1 cellular context compared by ENCODE assay signal in the genomic region with DNA sequence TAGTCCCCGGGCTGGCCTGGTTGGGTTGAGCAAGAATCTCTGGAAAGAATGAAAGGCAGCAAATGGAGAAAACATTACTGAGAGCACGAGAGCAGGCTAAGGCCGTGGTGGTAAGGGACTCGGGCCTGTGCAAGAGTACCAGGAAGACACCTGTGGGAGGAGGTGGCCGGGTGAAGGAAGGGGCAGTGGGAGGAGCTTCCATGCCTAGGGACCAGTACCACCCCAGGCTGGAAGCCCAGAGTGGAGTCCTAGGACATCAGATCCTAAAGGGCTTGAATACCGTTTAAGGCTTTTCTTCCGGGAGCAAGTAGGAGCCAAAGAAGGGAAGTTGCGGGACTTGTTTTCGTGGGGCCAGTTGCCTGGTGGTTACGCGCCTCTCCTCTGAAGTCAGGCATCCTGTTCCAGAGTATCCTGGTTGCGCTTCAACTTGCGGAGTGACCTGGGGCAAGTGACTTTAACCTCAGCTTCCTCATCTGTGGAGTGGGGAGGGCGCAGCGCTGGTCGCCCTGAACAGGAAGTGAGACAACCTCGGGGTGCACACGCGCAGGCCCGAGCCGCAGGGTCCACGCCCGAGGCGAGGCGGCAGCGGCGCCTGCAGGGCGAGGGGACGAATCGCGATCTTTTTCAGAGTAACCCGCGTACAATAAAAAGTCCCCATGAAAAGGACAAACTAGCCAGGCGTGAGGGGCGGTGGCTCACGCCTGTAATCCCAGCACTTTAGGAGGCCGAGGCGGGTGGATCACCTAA.
TF ChIP-seq lines count a peak whose summit lies in the region.

No MANE protein-coding gene starts in this region.

TF ChIP-seq in HepG2, 621 proteins besides CTCF, POLR2A, EP300 and RAD21 (continued from another document):
- TF ChIP-seq NFIB (CRISPR knock-in tag; IDR thresholded peaks at IDR 0.05; ENCODE audit: borderline replicate concordance) (no peak), U2AF1 (optimal IDR thresholded peaks at IDR 0.05; ENCODE audit: low read depth, low read length) (no peak), PHF8 (CRISPR knock-in tag; IDR thresholded peaks at IDR 0.05) (peak; percentile 72), MAFF (IDR thresholded peaks at IDR 0.05; ENCODE audit: low read depth, low read length) (no peak), TEAD2 (CRISPR knock-in tag; IDR thresholded peaks at IDR 0.05) (no peak), GMEB2 (CRISPR knock-in tag; IDR thresholded peaks at IDR 0.05; ENCODE audit: low read depth) (no peak), PHF5A (CRISPR knock-in tag; IDR thresholded peaks at IDR 0.05; ENCODE audit: low read depth, unreplicated experiment) (peak; percentile 49), ZSCAN12 (CRISPR knock-in tag; IDR thresholded peaks at IDR 0.05) (0 out of 2 replicates have a peak, but pooled peaks have one; percentile 15), MTA1 (CRISPR knock-in tag; IDR thresholded peaks at IDR 0.05; ENCODE audit: borderline replicate concordance) (peak; percentile 64), CERS6 (CRISPR knock-in tag; IDR thresholded peaks at IDR 0.05) (no peak), PAWR (CRISPR knock-in tag; IDR thresholded peaks at IDR 0.05; ENCODE audit: borderline replicate concordance) (0 out of 2 replicates have a peak, but pooled peaks have one; percentile 2), SNRNP70 (IDR thresholded peaks at IDR 0.05; ENCODE audit: low read depth, low read length) (no peak), ZNF44 (CRISPR knock-in tag; IDR thresholded peaks at IDR 0.05) (no peak; the same call in 1 of the 2 replicates), TRIM24 (CRISPR knock-in tag; IDR thresholded peaks at IDR 0.05) (no peak), KLF12 (CRISPR knock-in tag; IDR thresholded peaks at IDR 0.05; ENCODE audit: borderline replicate concordance) (peak; percentile 78), HMG20A (CRISPR knock-in tag; IDR thresholded peaks at IDR 0.05; ENCODE audit: borderline replicate concordance) (no peak; the same call in 1 of the 2 replicates), NR1H2 (CRISPR knock-in tag; IDR thresholded peaks at IDR 0.05; ENCODE audit: borderline replicate concordance, low read depth) (peak; percentile 76; the same call in 1 of the 2 replicates), NR3C1 (CRISPR knock-in tag; IDR thresholded peaks at IDR 0.05) (no peak), RBAK (CRISPR knock-in tag; IDR thresholded peaks at IDR 0.05) (peak; percentile 66; the same call in 1 of the 2 replicates), RFXANK (CRISPR knock-in tag; IDR thresholded peaks at IDR 0.05) (no peak), HDAC1 (CRISPR knock-in tag; IDR thresholded peaks at IDR 0.05) (peak; percentile 96), ZBTB7B (CRISPR knock-in tag; IDR thresholded peaks at IDR 0.05) (peak; percentile 76), TBX2 (CRISPR knock-in tag; IDR thresholded peaks at IDR 0.05; ENCODE audit: borderline replicate concordance) (peak; percentile 86), ZNF335 (CRISPR knock-in tag; IDR thresholded peaks at IDR 0.05) (peak; percentile 60; the same call in 1 of the 2 replicates), ZSCAN30 (CRISPR knock-in tag; IDR thresholded peaks at IDR 0.05) (peak; percentile 96; the same call in 1 of the 2 replicates), ZNF605 (CRISPR knock-in tag; IDR thresholded peaks at IDR 0.05) (no peak; the same call in 1 of the 2 replicates), GATAD1 (CRISPR knock-in tag; IDR thresholded peaks at IDR 0.05) (peak; percentile 93), ZNF781 (CRISPR knock-in tag; IDR thresholded peaks at IDR 0.05; ENCODE audit: borderline replicate concordance, not compliant biosample characterization) (no peak), ZNF598 (CRISPR knock-in tag; IDR thresholded peaks at IDR 0.05; ENCODE audit: borderline replicate concordance) (no peak), ZKSCAN1 (IDR thresholded peaks at IDR 0.05; ENCODE audit: low read length) (peak; percentile 53; the same call in 1 of the 2 replicates), ZBTB25 (CRISPR knock-in tag; IDR thresholded peaks at IDR 0.05) (peak; percentile 76)
TF ChIP-seq in HepG2: peak in this region for 316.
